Comparison of ENCODE assay signal across 30 cellular contexts in the genomic region with DNA sequence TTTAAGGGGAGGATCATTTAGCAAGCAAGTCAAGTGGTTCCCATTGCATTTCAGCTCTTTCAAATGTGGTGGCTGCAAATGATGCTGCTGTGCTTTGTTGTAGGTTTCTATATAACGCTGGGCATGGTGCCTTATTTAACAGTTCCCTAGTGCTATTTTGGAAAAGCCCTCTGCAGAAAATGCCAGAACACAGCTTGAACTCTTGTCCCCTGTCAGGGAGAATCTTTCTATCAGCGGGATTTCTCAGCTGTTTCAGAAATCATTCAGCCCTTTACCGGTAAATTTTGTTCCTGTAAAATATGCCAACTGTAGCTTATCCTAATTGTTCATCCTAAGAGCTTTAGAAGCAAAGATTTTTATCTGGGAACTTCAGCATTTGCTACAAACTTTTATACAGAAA.
"Had no signal": no experiment of that assay in that cellular context is flagged by ENCODE, and none has a peak within 500 bp of the region (broad histone marks: within the 10 kb centered on the region; RNA-seq: fewer than 3 reads in every experiment).

No MANE protein-coding gene starts in this region.

- H3K36me3 ChIP-seq: brain microvascular endothelial cell, esophagus muscularis mucosa, pancreas, sigmoid colon, suprapubic skin, tibial artery, upper lobe of right lung, WERI-Rb-1 had no signal

- H3K9me3 ChIP-seq: esophagus muscularis mucosa, pancreas, psoas muscle, sigmoid colon, suprapubic skin, tibial artery, upper lobe of right lung had no signal

- H3K27me3 ChIP-seq: brain microvascular endothelial cell, esophagus muscularis mucosa, pancreas, sigmoid colon, suprapubic skin, tibial artery, upper lobe of right lung had no signal

- H3K4me3 ChIP-seq: esophagus muscularis mucosa, pancreas, psoas muscle, sigmoid colon, suprapubic skin, tibial artery, upper lobe of right lung had no signal

- H3K27ac ChIP-seq: brain microvascular endothelial cell, esophagus muscularis mucosa, pancreas, psoas muscle, sigmoid colon, suprapubic skin, tibial artery, upper lobe of right lung, WERI-Rb-1 had no signal

- H3K27me3 Mint-ChIP-seq: activated CD4-positive, alpha-beta memory T cell treated with anti-CD3 and anti-CD28 coated beads, Interleukin-2, amount 10 ng/mL, durations not matched to agents 7 days and 5 days; activated T-cell treated with anti-CD3 and anti-CD28 coated beads, Interleukin-2, amount 50 U/mL, for 24 hours had no signal

- H3K4me1 ChIP-seq: suprapubic skin, upper lobe of right lung had no signal

- H3K4me3 Mint-ChIP-seq: activated CD4-positive, alpha-beta memory T cell treated with anti-CD3 and anti-CD28 coated beads, Interleukin-2, amount 10 ng/mL, durations not matched to agents 7 days and 5 days; activated CD4-positive, alpha-beta T cell treated with anti-CD3 and anti-CD28 coated beads, Interleukin-2, amount 10 ng/mL, durations not matched to agents 7 days and 5 days; activated T-cell treated with anti-CD3 and anti-CD28 coated beads, Interleukin-2, amount 50 U/mL, for 24 hours; naive thymus-derived CD4-positive, alpha-beta T cell; T-helper 1 cell treated with Interleukin-12 subunit alpha and Interleukin-12 subunit beta and Interleukin-4 antibody, amounts not matched to agents 30 μg/mL and 1 μg/mL, for 36 hours had no signal

- H3K36me3 Mint-ChIP-seq: naive thymus-derived CD4-positive, alpha-beta T cell had no signal

- H3K9me3 Mint-ChIP-seq: activated CD4-positive, alpha-beta memory T cell treated with anti-CD3 and anti-CD28 coated beads, Interleukin-2, amount 10 ng/mL, durations not matched to agents 7 days and 5 days; activated CD4-positive, alpha-beta T cell treated with anti-CD3 and anti-CD28 coated beads, Interleukin-2, amount 10 ng/mL, durations not matched to agents 7 days and 5 days; activated T-cell treated with anti-CD3 and anti-CD28 coated beads, Interleukin-2, amount 50 U/mL, for 24 hours; T-helper 1 cell treated with Interleukin-12 subunit alpha and Interleukin-12 subunit beta and Interleukin-4 antibody, amounts not matched to agents 30 μg/mL and 1 μg/mL, for 36 hours had no signal

- DNase-seq: activated CD4-positive, alpha-beta memory T cell treated with anti-CD3 and anti-CD28 coated beads, Interleukin-2, amount 10 ng/mL, durations not matched to agents 7 days and 5 days; activated CD4-positive, alpha-beta T cell treated with anti-CD3 and anti-CD28 coated beads for 1 hour; activated CD4-positive, alpha-beta T cell treated with anti-CD3 and anti-CD28 coated beads, Interleukin-2, amount 10 ng/mL, durations not matched to agents 7 days and 5 days; activated CD8-positive, alpha-beta memory T cell treated with anti-CD3 and anti-CD28 coated beads, Interleukin-2, amount 50 U/mL, for 48 hours; activated gamma-delta T cell treated with Interleukin-2 at 50 U/mL for 16 hours; activated naive CD4-positive, alpha-beta T cell treated with anti-CD3 and anti-CD28 coated beads, Interleukin-2, amount 50 U/mL, for 16 hours; activated T-cell treated with anti-CD3 and anti-CD28 coated beads, Interleukin-2, amount 50 U/mL, for 24 hours; amniotic stem cell; brain microvascular endothelial cell; dermis blood vessel endothelial cell; effector CD4-positive, alpha-beta T cell; foreskin melanocyte; islet precursor cell; mammary epithelial cell; midbrain; naive thymus-derived CD4-positive, alpha-beta T cell; nucleus accumbens; pancreas; psoas muscle; sigmoid colon; small intestine; stimulated activated CD4-positive, alpha-beta T cell treated with anti-CD3 and anti-CD28 coated beads, Interleukin-1b, Interleukin-23, amount 100 ng/mL, for 48 hours; stimulated activated naive CD4-positive, alpha-beta T cell; T-helper 9 cell; tibial artery; upper lobe of right lung; WERI-Rb-1 had no signal

- H3K27ac Mint-ChIP-seq: activated CD4-positive, alpha-beta memory T cell treated with anti-CD3 and anti-CD28 coated beads, Interleukin-2, amount 10 ng/mL, durations not matched to agents 7 days and 5 days; activated CD4-positive, alpha-beta T cell treated with anti-CD3 and anti-CD28 coated beads, Interleukin-2, amount 10 ng/mL, durations not matched to agents 7 days and 5 days; activated T-cell treated with anti-CD3 and anti-CD28 coated beads, Interleukin-2, amount 50 U/mL, for 24 hours; naive thymus-derived CD4-positive, alpha-beta T cell; T-helper 1 cell treated with Interleukin-12 subunit alpha and Interleukin-12 subunit beta and Interleukin-4 antibody, amounts not matched to agents 30 μg/mL and 1 μg/mL, for 36 hours had no signal

- ATAC-seq: naive thymus-derived CD4-positive, alpha-beta T cell; upper lobe of right lung had no signal

- H3K4me1 Mint-ChIP-seq: activated CD4-positive, alpha-beta memory T cell treated with anti-CD3 and anti-CD28 coated beads, Interleukin-2, amount 10 ng/mL, durations not matched to agents 7 days and 5 days; activated CD4-positive, alpha-beta T cell treated with anti-CD3 and anti-CD28 coated beads, Interleukin-2, amount 10 ng/mL, durations not matched to agents 7 days and 5 days; naive thymus-derived CD4-positive, alpha-beta T cell had no signal
